ENCODE assay signal across 11 cellular contexts in the genomic region with DNA sequence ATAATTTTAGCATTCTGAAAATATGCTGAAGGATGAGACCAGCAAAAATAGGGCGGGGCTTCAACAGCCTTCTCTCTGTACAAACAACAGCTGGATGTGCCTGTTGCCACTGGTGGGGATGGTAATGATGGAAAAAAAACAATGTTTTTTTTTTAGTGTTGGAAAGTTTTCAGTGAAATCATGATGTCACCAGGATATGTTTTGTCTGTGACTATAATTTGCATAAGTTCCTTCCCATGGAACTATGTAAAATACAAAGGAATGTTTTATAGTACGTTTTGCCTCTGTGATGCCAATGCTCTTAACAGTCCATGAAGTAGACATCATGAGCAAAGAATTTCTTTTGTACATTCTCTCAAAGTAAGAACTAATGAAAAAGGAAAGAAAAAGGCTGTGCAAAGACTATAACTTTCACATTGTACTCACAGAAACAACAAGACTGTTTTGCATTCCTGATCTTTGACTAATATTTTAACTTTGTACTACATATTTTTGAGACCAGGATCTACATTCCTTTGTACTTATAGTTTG.
A peak's percentile ranks its signal among the peaks of the same experiment; 100 is the strongest.
DNase-seq lines count a peak whose midpoint lies in the region; ATAC-seq and TF ChIP-seq lines count a peak whose summit lies in the region.
"Had no signal": no experiment of that assay in that cellular context is flagged by ENCODE, and none has a peak within 500 bp of the region (broad histone marks: within the 10 kb centered on the region; RNA-seq: fewer than 3 reads in every experiment).

No MANE protein-coding gene starts in this region.

- CTCF ChIA-PET in CD4-positive, alpha-beta memory T cell (lab: Charles Lee; ENCODE audit: partially characterized antibody) = no interaction called here

- H3K9me3 ChIP-seq in CD4-positive, alpha-beta memory T cell (ENCODE audit: control insufficient read depth in 1 of 2, low read length in 2 of 2) = no peaks in the 10 kb centered on the region

- H3K27me3 Mint-ChIP-seq in mesothelial cell of epicardium (ENCODE audit: low read depth) = no peaks in the 10 kb centered on the region
- no peaks in the 10 kb centered on the region for H3K27me3 Mint-ChIP-seq in CD4-positive, alpha-beta memory T cell

- no peak overlapping the region for H3K4me3 Mint-ChIP-seq in mesothelial cell of epicardium
- H3K4me3 Mint-ChIP-seq in CD4-positive, alpha-beta memory T cell = no peak overlapping the region
- H3K4me3 Mint-ChIP-seq: T-helper 1 cell treated with Interleukin-12 subunit alpha and Interleukin-12 subunit beta and Interleukin-4 antibody, amounts not matched to agents 30 μg/mL and 1 μg/mL, for 36 hours had no signal

- ATAC-seq in Right ventricle myocardium inferior = peak; percentile 89

- no peak overlapping the region for H3K27ac ChIP-seq in CD4-positive, alpha-beta memory T cell (ENCODE audit: low read depth, low read length)

- H3K36me3 ChIP-seq in CD4-positive, alpha-beta memory T cell (ENCODE audit: insufficient read depth, low read length) = no peaks in the 10 kb centered on the region

- DNase-seq in Right ventricle myocardium inferior (ENCODE audit: missing footprints) (peak; percentile 63), cardiac septum (ENCODE audit: low spot score) (no peak), epidermal melanocyte (ENCODE audit: insufficient read length, low spot score) (peak; percentile 25), mesothelial cell of epicardium (ENCODE audit: low spot score in 2 of 2, unreplicated experiment in 2 of 2) (no peak), NOMO-1 treated with DMSO at 0.1 percent for 48 hours (lab: John Stamatoyannopoulos, UW; ENCODE audit: unreplicated experiment) (no peak)
- no peak for DNase-seq in CD4-positive, alpha-beta memory T cell
- no peak for DNase-seq in activated CD4-positive, CD25-positive, alpha-beta regulatory T cell (lab: John Stamatoyannopoulos, UW)
- DNase-seq in activated effector memory CD4-positive, alpha-beta T cell treated with Interleukin-2 at 50 U/mL for 16 hours = no peak
- DNase-seq: activated gamma-delta T cell treated with Interleukin-2 at 50 U/mL for 16 hours, MM.1S had no signal

- peaks cover 13% of the 10 kb centered on the region for H3K9me3 Mint-ChIP-seq in mesothelial cell of epicardium
- peaks cover 0 to 4% (median 0%) of the 10 kb centered on the region in 8 donors for H3K9me3 Mint-ChIP-seq in CD4-positive, alpha-beta memory T cell
- H3K9me3 Mint-ChIP-seq: T-helper 1 cell treated with Interleukin-12 subunit alpha and Interleukin-12 subunit beta and Interleukin-4 antibody, amounts not matched to agents 30 μg/mL and 1 μg/mL, for 36 hours had no signal

- H3K27me3 ChIP-seq in CD4-positive, alpha-beta memory T cell (ENCODE audit: insufficient read depth, low read length) = no peaks in the 10 kb centered on the region

- H3K4me1 ChIP-seq in CD4-positive, alpha-beta memory T cell (ENCODE audit: insufficient read depth, low read length) = no peaks in the 10 kb centered on the region

- intact Hi-C loops in Right ventricle myocardium inferior (cut with DNase I) (loop anchor here (5.0 to 10.0 kb wide), 2 partner anchors 94 to 242 kb away; no protein-coding TSS in a partner anchor), cardiac septum (cut with DNase I) (loop anchor here (2.0 to 10.0 kb wide), 3 partner anchors 74 to 589 kb away; a partner anchor contains a TSS)
- intact Hi-C loops in CD4-positive, alpha-beta memory T cell (cut with micrococcal nuclease) = no loop called here

- POLR2A ChIA-PET in CD4-positive, alpha-beta memory T cell (lab: Charles Lee; ENCODE audit: partially characterized antibody) = no interaction called here

- peak overlapping the region; percentile 86 for H3K27ac Mint-ChIP-seq in mesothelial cell of epicardium
- no peak overlapping the region for H3K27ac Mint-ChIP-seq in CD4-positive, alpha-beta memory T cell
- H3K27ac Mint-ChIP-seq: T-helper 1 cell treated with Interleukin-12 subunit alpha and Interleukin-12 subunit beta and Interleukin-4 antibody, amounts not matched to agents 30 μg/mL and 1 μg/mL, for 36 hours had no signal

- TF ChIP-seq CTCF in mesothelial cell of epicardium (IDR thresholded peaks at IDR 0.05; ENCODE audit: unreplicated experiment) = no peak

- H3K4me3 ChIP-seq in CD4-positive, alpha-beta memory T cell (ENCODE audit: low read length in 2 of 2) = no peak overlapping the region

- H3K36me3 Mint-ChIP-seq in mesothelial cell of epicardium = peaks cover 2% of the 10 kb centered on the region
- H3K36me3 Mint-ChIP-seq in CD4-positive, alpha-beta memory T cell = no peaks in the 10 kb centered on the region

- H3K4me1 Mint-ChIP-seq in mesothelial cell of epicardium = peaks cover 9% of the 10 kb centered on the region
- H3K4me1 Mint-ChIP-seq in CD4-positive, alpha-beta memory T cell = no peaks in the 10 kb centered on the region

Comparison
In these comparisons a context has a peak if more than half of its experiments do, and no peak if none do; other contexts are left out.
1. DNase-seq: peak in Right ventricle myocardium inferior (single experiment) and epidermal melanocyte (single experiment); none in cardiac septum (single experiment), mesothelial cell of epicardium (0 of 2), NOMO-1 treated with DMSO at 0.1 percent for 48 hours (single experiment), CD4-positive, alpha-beta memory T cell (0 of 5), activated CD4-positive, CD25-positive, alpha-beta regulatory T cell (0 of 4) and activated effector memory CD4-positive, alpha-beta T cell treated with Interleukin-2 at 50 U/mL for 16 hours (single experiment).